In genomic region chr5:68214472-68215207, GRCh38 we compare ENCODE assay signal across 9 cellular contexts. TPM values are rescaled to one million over a fixed set of nuclear protein-coding genes. Genes with fewer than 3 reads are reported as not detected.
A peak's percentile ranks its signal among the peaks of the same experiment; 100 is the strongest.
DNase-seq lines count a peak whose midpoint lies in the region; ATAC-seq, FAIRE-seq and TF ChIP-seq lines count a peak whose summit lies in the region.
"Had no signal": no experiment of that assay in that cellular context is flagged by ENCODE, and none has a peak within 500 bp of the region (broad histone marks: within the 10 kb centered on the region; RNA-seq: fewer than 3 reads in every experiment).

No MANE protein-coding gene starts in this region.

- no TSS peak for BruUV-seq in GM12878 (replicated peaks; lab: Mats Ljungman, UMichigan)

- POLR2A ChIA-PET in GM12878 (lab: Charles Lee): interaction anchor here (0.8 to 3.2 kb wide), 4 partner anchors 15 to 248 kb away, joined by 3 to 12 read pairs (median 6); no protein-coding TSS in a partner anchor

- SMC1A ChIA-PET in GM12878 (lab: Charles Lee; ENCODE audit: uncharacterized antibody, unreplicated experiment): interaction anchor here (0.7 to 2.7 kb wide), 5 partner anchors 17 to 968 kb away, joined by 3 to 18 read pairs (median 5); no protein-coding TSS in a partner anchor

- FAIRE-seq in GM12878 (lab: Jason Lieb, UNC): no peak
- FAIRE-seq: TTC549 had no signal

- H3K4me1 ChIP-seq in BE2C: no peaks in the 10 kb centered on the region
- H3K4me1 ChIP-seq in Karpas-422 (ENCODE audit: low read length): peaks cover 28% of the 10 kb centered on the region
- H3K4me1 ChIP-seq in GM12878 (ENCODE audit: control insufficient read depth, insufficient read depth, low read length): peaks cover 4% of the 10 kb centered on the region; the same call in 1 of the 2 replicates
- H3K4me1 ChIP-seq in liver (ENCODE audit: control insufficient read depth in 4 of 4, insufficient read depth in 4 of 4, low read length in 3 of 4): peaks cover 3 to 24% (median 11%) of the 10 kb centered on the region in 4 donors
- peaks cover 0 to 27% (median 17%) of the 10 kb centered on the region in 4 donors for H3K4me1 ChIP-seq in tibial artery

- H3K4me3 ChIP-seq in BE2C (ENCODE audit: low read depth, low read length) (peak overlapping the region; percentile 81), Karpas-422 (ENCODE audit: low read length) (peak overlapping the region; percentile 76), GM12878 (peak overlapping the region; percentile 93), liver (ENCODE audit: low read depth in 1 of 3, low read length in 3 of 3) (peak overlapping the region; percentile 59 to 95 (median 95)), tibial artery (peak overlapping the region; percentile 78 to 94)

- no peaks in the 10 kb centered on the region for H3K27me3 ChIP-seq in BE2C
- H3K27me3 ChIP-seq in Karpas-422 (ENCODE audit: low read length): 0 out of 2 replicates have a peak, but pooled peaks cover 2% of the 10 kb centered on the region
- H3K27me3 ChIP-seq in GM12878 (replicated peaks in 1 of 2; ENCODE audit: control insufficient read depth in 2 of 2, insufficient read depth in 2 of 2, low read length in 1 of 2): no peaks in the 10 kb centered on the region
- H3K27me3 ChIP-seq in liver (ENCODE audit: control insufficient read depth in 4 of 4, insufficient read depth in 4 of 4, low read length in 3 of 4): no peaks in the 10 kb centered on the region
- H3K27me3 ChIP-seq in tibial artery: no peaks in the 10 kb centered on the region

- DNase-seq in BE2C (no peak), Karpas-422 (no peak), GM12878 (ENCODE audit: low read depth, low spot score) (no peak), tibial artery (peak in 1 of 2 donors; percentile 56), DMS153 (lab: John Stamatoyannopoulos, UW) (no peak)
- no peak for DNase-seq in stimulated activated CD4-positive, alpha-beta T cell treated with anti-CD3 and anti-CD28 coated beads, Interleukin-4, amount 100 ng/mL, for 24 hours

- H3K36me3 ChIP-seq in BE2C (no peaks in the 10 kb centered on the region), Karpas-422 (ENCODE audit: insufficient read depth, low read length) (no peaks in the 10 kb centered on the region), GM12878 (ENCODE audit: control insufficient read depth in 2 of 2, insufficient read depth in 2 of 2, low read length in 1 of 2) (no peaks in the 10 kb centered on the region), liver (ENCODE audit: control insufficient read depth in 4 of 4, insufficient read depth in 3 of 4, low read depth in 1 of 4, low read length in 3 of 4) (no peaks in the 10 kb centered on the region), tibial artery (no peaks in the 10 kb centered on the region)

- RAD21 ChIA-PET in GM12878 (lab: Charles Lee; ENCODE audit: unreplicated experiment): interaction anchor here (0.7 to 3.0 kb wide), 10 partner anchors 11 to 953 kb away, joined by 3 to 18 read pairs (median 5); no protein-coding TSS in a partner anchor

- H4K20me1 ChIP-seq in Karpas-422 (ENCODE audit: insufficient read depth, low read depth, low read length) (peaks cover 13% of the 10 kb centered on the region; the same call in 1 of the 2 replicates), GM12878 (ENCODE audit: control insufficient read depth, insufficient read depth) (peaks cover 3% of the 10 kb centered on the region)

- H3K9me3 ChIP-seq in BE2C (no peaks in the 10 kb centered on the region), Karpas-422 (ENCODE audit: low read length) (peaks cover 4% of the 10 kb centered on the region; the same call in 1 of the 2 replicates), GM12878 (replicated peaks; ENCODE audit: control insufficient read depth, insufficient read depth, low read length) (peaks cover 11% of the 10 kb centered on the region; the same call in 2 of the 3 replicates), liver (ENCODE audit: control insufficient read depth in 4 of 4, low read length in 3 of 4) (peaks cover 0 to 3% (median 0%) of the 10 kb centered on the region in 4 donors), tibial artery (peaks cover 0 to 8% (median 0%) of the 10 kb centered on the region in 3 donors)

- TF ChIP-seq POLR2A in GM12878 (IDR thresholded peaks at IDR 0.05; ENCODE audit: low read depth, low read length): no peak

- no peak for TF ChIP-seq EP300 in GM12878 (IDR thresholded peaks at IDR 0.05; ENCODE audit: borderline replicate concordance in 1 of 2, control insufficient read depth in 1 of 2, low read depth in 2 of 2, low read length in 2 of 2)

- peak overlapping the region; percentile 79 for H3K4me2 ChIP-seq in Karpas-422 (ENCODE audit: low read depth, low read length, poor library complexity, severe bottlenecking)
- H3K4me2 ChIP-seq in GM12878 (ENCODE audit: control insufficient read depth, insufficient read depth): peak overlapping the region; percentile 77

- no peak for TF ChIP-seq CTCF in BE2C (IDR thresholded peaks at IDR 0.05; ENCODE audit: low read depth, low read length)
- TF ChIP-seq CTCF in GM12878 (IDR thresholded peaks at IDR 0.05 in 2 of 3, conservative IDR thresholded peaks at IDR 0.05 in 1 of 3; ENCODE audit: control insufficient read depth in 2 of 3, extremely low read depth in 1 of 3, insufficient read depth in 1 of 3, low read depth in 3 of 3, low read length in 3 of 3): no peak
- TF ChIP-seq CTCF in liver (IDR thresholded peaks at IDR 0.05; ENCODE audit: low read depth, low read length, missing input control): no peak
- TF ChIP-seq CTCF in tibial artery (IDR thresholded peaks at IDR 0.05): no peak

- in situ Hi-C loops in GM12878 (cut with MboI): no loop called here

- CTCF ChIA-PET in GM12878 (lab: Yijun Ruan, JAX): interaction anchor here (0.8 to 2.7 kb wide), 7 partner anchors 32 to 969 kb away, joined by 3 to 21 read pairs (median 3); no protein-coding TSS in a partner anchor

- H2AFZ ChIP-seq in Karpas-422 (ENCODE audit: low read length) (peak overlapping the region; percentile 98), GM12878 (ENCODE audit: control insufficient read depth, low read depth, low read length) (peak overlapping the region; percentile 80)

- 4% methylated on average over 27 of the region's 37 CpGs for WGBS in GM12878 (ENCODE audit: insufficient coverage, insufficient replicate concordance, low lambda C conversion rate, missing lambda C conversion rate)
- WGBS in liver: 2% methylated on average over 37 of the region's 37 CpGs

- H3K27ac ChIP-seq in Karpas-422 (ENCODE audit: low read length): peak overlapping the region; percentile 75
- H3K27ac ChIP-seq in GM12878 (ENCODE audit: control insufficient read depth, insufficient read depth): peak overlapping the region; percentile 82
- H3K27ac ChIP-seq in liver (ENCODE audit: low read depth in 1 of 2, low read length in 2 of 2): peak overlapping the region; percentile 94 to 99
- H3K27ac ChIP-seq in tibial artery: peak overlapping the region; percentile 93 to 99

- peak overlapping the region; percentile 85 for H3K9ac ChIP-seq in Karpas-422 (ENCODE audit: low read length)
- peak overlapping the region; percentile 88 for H3K9ac ChIP-seq in GM12878 (ENCODE audit: control insufficient read depth, insufficient read depth, low read length)
- H3K9ac ChIP-seq in liver (ENCODE audit: low read depth in 1 of 2, low read length in 2 of 2): peak overlapping the region; percentile 38 to 99

- ATAC-seq in GM18511 (IDR thresholded peaks at IDR 0.05; ENCODE audit: unreplicated experiment) (peak; percentile 24), GM12878 (peak; percentile 37)

- TF ChIP-seq RAD21 in GM12878 (IDR thresholded peaks at IDR 0.05; ENCODE audit: insufficient read depth, low read depth, low read length) (no peak), liver (IDR thresholded peaks at IDR 0.05) (no peak)

- intact Hi-C loops in GM12878 (cut with micrococcal nuclease; ENCODE audit: unreplicated experiment) (loop anchor here (1.0 to 2.0 kb wide), 4 partner anchors 18 to 406 kb away; no protein-coding TSS in a partner anchor), tibial artery (cut with DNase I; ENCODE audit: low total_unique reads) (no loop called here)

- H3K79me2 ChIP-seq in Karpas-422 (ENCODE audit: low read length) (peaks cover 32% of the 10 kb centered on the region), GM12878 (ENCODE audit: control insufficient read depth, insufficient read depth, low read length) (peaks cover 39% of the 10 kb centered on the region)

- H3K9me2 ChIP-seq in Karpas-422 (replicated peaks; ENCODE audit: insufficient read depth, low read length): no peaks in the 10 kb centered on the region

TF ChIP-seq in GM12878, 131 proteins besides CTCF, POLR2A, EP300 and RAD21:
- TF ChIP-seq TAF1 (IDR thresholded peaks at IDR 0.05; ENCODE audit: borderline replicate concordance, low read depth, low read length): no peak
- TF ChIP-seq EGR1 (IDR thresholded peaks at IDR 0.05; ENCODE audit: borderline replicate concordance in 1 of 2, low read depth in 2 of 2, low read length in 2 of 2): 0 out of 3 replicates have a peak, but pooled peaks of 1 of the 2 experiments have one; percentile 20
TF ChIP-seq in GM12878: peak in this region for 1.

TF ChIP-seq in liver, 16 proteins besides CTCF, POLR2A, EP300 and RAD21 (continues in another document):
- TF ChIP-seq FOXA2 (IDR thresholded peaks at IDR 0.05) (no peak), RXRA (IDR thresholded peaks at IDR 0.05) (no peak)

RNA-seq across cellular contexts. Expression of gene PIK3R1, which starts 0.9 kb away (rescaled TPM):
- 36.3 TPM for polyA plus RNA-seq in BE2C (2012; ENCODE audit: insufficient read depth, insufficient read length, low read depth)
- 13.2 and 24.0 TPM in 2 replicates for total RNA-seq in Karpas-422 (2014; rRNA removed; shearing (Covaris generic); ENCODE audit: low replicate concordance)
- total RNA-seq in GM12878 (2013; cell fraction: nucleolus; rRNA removed): 40.8 and 49.4 TPM in 2 replicates
- total RNA-seq in GM12878 (2014; rRNA removed): 28.0 and 33.3 TPM in 2 replicates
- total RNA-seq in GM12878 (2014; rRNA removed; fragmentation: Illumina TruSeq; extraction: Trizol): 30.1 and 34.9 TPM in 2 replicates
- total RNA-seq in GM12878 (2021): 38.4 and 39.8 TPM in 2 replicates
- 11.5 TPM for polyA plus RNA-seq in GM12878 (2011; ENCODE audit: low read depth)
- polyA plus RNA-seq in GM12878 (2011; rRNA removed): 14.6 and 15.9 TPM in 2 replicates
- polyA plus RNA-seq in GM12878 (2011; cell fraction: cytosol; rRNA removed): 6.9 and 10.1 TPM in 2 replicates
- 10.3 and 15.8 TPM in 2 replicates for polyA plus RNA-seq in GM12878 (2011; cell fraction: nucleus; rRNA removed)
- polyA plus RNA-seq in GM12878 (2012): 15.8 and 22.1 TPM in 2 replicates
- polyA plus RNA-seq in GM12878 (2014; fragmentation: Illumina TruSeq; extraction: Trizol): 34.6 and 38.1 TPM in 2 replicates
- 1 to 10 TPM; 7.8 to 8.0 TPM for polyA plus RNA-seq in GM12878 (2014; fragmentation: Nextera tagmentation; extraction: Ambion mirVana)
- 15.1 and 15.6 TPM in 2 replicates for polyA plus RNA-seq in GM12878 (2014; rRNA removed)
- polyA plus RNA-seq in GM12878 (2016; fragmentation: Nextera tagmentation; extraction: Ambion mirVana): 10 to 100 TPM; 14.0 to 15.4 TPM
- polyA minus RNA-seq in GM12878 (2011; rRNA and poly(A)+ RNA removed): 30.3 and 32.3 TPM in 2 replicates
- 19.0 and 24.7 TPM in 2 replicates for polyA minus RNA-seq in GM12878 (2011; cell fraction: cytosol; rRNA and poly(A)+ RNA removed)
- 23.9 and 37.7 TPM in 2 replicates for polyA minus RNA-seq in GM12878 (2011; cell fraction: nucleus; rRNA and poly(A)+ RNA removed)
- total RNA-seq in liver: 100 to 1,000 TPM in 1 of 2 donors, 10 to 100 TPM in 1; 53.1 to 123 TPM
- polyA plus RNA-seq in liver: 10 to 100 TPM; 22.6 to 41.5 TPM
